Comparison of ENCODE assay signal across 11 cellular contexts in the genomic region with DNA sequence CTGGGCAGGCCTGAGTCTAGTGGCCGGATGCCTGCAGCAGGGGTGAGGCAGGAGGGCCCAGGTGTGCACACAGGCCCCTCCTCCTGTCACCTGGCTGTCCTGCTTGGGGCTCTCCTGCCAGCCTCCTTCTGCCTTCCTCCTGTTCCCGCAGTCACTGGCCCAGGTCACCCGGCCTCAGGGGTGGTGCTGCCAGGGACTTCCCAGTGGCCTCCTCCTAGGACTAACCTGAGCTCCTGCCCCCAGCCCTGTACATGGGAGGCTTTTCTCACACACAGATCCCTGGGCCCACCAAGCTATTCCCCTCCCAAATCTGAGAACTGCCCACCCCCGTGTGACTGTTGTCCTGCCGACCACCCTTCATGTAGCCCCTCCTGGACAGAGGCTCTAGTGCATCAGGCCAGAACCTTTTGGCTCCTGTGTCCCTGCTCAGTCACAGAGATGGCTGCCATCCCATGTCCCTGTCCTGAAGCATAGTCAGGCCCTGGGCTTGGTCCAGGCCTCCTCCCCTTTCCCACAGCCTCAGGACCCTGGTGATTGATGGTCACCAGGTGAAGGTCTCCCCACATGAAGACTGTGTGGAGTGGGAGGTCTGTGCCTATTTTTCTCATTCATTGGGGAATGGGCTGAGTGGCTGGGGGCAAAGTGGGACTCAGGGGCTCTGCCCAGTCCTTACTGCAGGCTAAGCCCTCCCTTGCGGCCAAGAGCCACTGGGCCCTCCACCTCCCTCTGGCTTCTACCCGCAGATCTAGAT. TPM values are rescaled to one million over a fixed set of nuclear protein-coding genes. Genes with fewer than 3 reads are reported as not detected.
A peak's percentile ranks its signal among the peaks of the same experiment; 100 is the strongest.
DNase-seq lines count a peak whose midpoint lies in the region; ATAC-seq, FAIRE-seq and TF ChIP-seq lines count a peak whose summit lies in the region.
"Had no signal": no experiment of that assay in that cellular context is flagged by ENCODE, and none has a peak within 500 bp of the region (broad histone marks: within the 10 kb centered on the region; RNA-seq: fewer than 3 reads in every experiment).

No MANE protein-coding gene starts in this region.

- TF ChIP-seq CTCF in osteocyte (IDR thresholded peaks at IDR 0.05) (no peak), gastroesophageal sphincter (IDR thresholded peaks at IDR 0.05) (no peak)

- H3K4me3 Mint-ChIP-seq in osteocyte (ENCODE audit: unreplicated experiment), result peak overlapping the region; percentile 84

- H3K4me1 ChIP-seq in effector memory CD4-positive, alpha-beta T cell (ENCODE audit: control insufficient read depth, insufficient read depth, low read length, poor library complexity, severe bottlenecking), result peaks cover 19% of the 10 kb centered on the region
- H3K4me1 ChIP-seq in gastroesophageal sphincter, result peaks cover 0 to 26% (median 17%) of the 10 kb centered on the region in 3 donors

- no peaks in the 10 kb centered on the region for H3K9me3 ChIP-seq in MG63
- H3K9me3 ChIP-seq in effector memory CD4-positive, alpha-beta T cell (ENCODE audit: control insufficient read depth, low read length), result no peaks in the 10 kb centered on the region
- H3K9me3 ChIP-seq in gastroesophageal sphincter, result no peaks in the 10 kb centered on the region

- no peaks in the 10 kb centered on the region for H3K9me3 Mint-ChIP-seq in osteocyte (ENCODE audit: unreplicated experiment)

- no peak for ATAC-seq in gastroesophageal sphincter
- ATAC-seq in GM18858 (IDR thresholded peaks at IDR 0.05; ENCODE audit: unreplicated experiment), result no peak
- ATAC-seq in HG02870 (IDR thresholded peaks at IDR 0.05; ENCODE audit: unreplicated experiment), result no peak

- H3K36me3 ChIP-seq in MG63 (no peaks in the 10 kb centered on the region), gastroesophageal sphincter (no peaks in the 10 kb centered on the region)
- no peaks in the 10 kb centered on the region for H3K36me3 ChIP-seq in effector memory CD4-positive, alpha-beta T cell (ENCODE audit: control insufficient read depth, insufficient read depth, low read length)

- FAIRE-seq in RCC 7860 (lab: Jason Lieb, UNC), result no peak

- H3K4me1 Mint-ChIP-seq in osteocyte (ENCODE audit: unreplicated experiment), result peaks cover 23% of the 10 kb centered on the region

- no peak overlapping the region for H3K27ac ChIP-seq in effector memory CD4-positive, alpha-beta T cell (ENCODE audit: insufficient read depth, low read length, poor library complexity, severe bottlenecking)
- H3K27ac ChIP-seq in gastroesophageal sphincter, result no peak overlapping the region

- no peak for TF ChIP-seq POLR2A in gastroesophageal sphincter (IDR thresholded peaks at IDR 0.05)

- peaks cover 63% of the 10 kb centered on the region for H3K27me3 Mint-ChIP-seq in osteocyte (ENCODE audit: unreplicated experiment)

- peak; percentile 13 for DNase-seq in D341Med (ENCODE audit: low spot score)
- peak; percentile 58 for DNase-seq in MG63
- DNase-seq in effector memory CD4-positive, alpha-beta T cell, result no peak
- no peak for DNase-seq in osteocyte (ENCODE audit: extremely low spot score, unreplicated experiment)
- no peak for DNase-seq in RCC 7860 (ENCODE audit: low spot score)
- DNase-seq: T-helper 9 cell had no signal

- peak overlapping the region; percentile 50 for H3K4me3 ChIP-seq in MG63
- peak overlapping the region; percentile 56 for H3K4me3 ChIP-seq in effector memory CD4-positive, alpha-beta T cell (ENCODE audit: insufficient read depth, low read depth, low read length, poor library complexity, severe bottlenecking)
- H3K4me3 ChIP-seq in gastroesophageal sphincter, result peak overlapping the region in 1 of 2 donors; percentile 51

- H3K27me3 ChIP-seq in MG63 (no peaks in the 10 kb centered on the region), gastroesophageal sphincter (peaks cover 97% of the 10 kb centered on the region)
- peaks cover 49% of the 10 kb centered on the region for H3K27me3 ChIP-seq in effector memory CD4-positive, alpha-beta T cell (replicated peaks; ENCODE audit: control insufficient read depth, insufficient read depth, low read length, poor library complexity, severe bottlenecking)

- no peaks in the 10 kb centered on the region for H3K36me3 Mint-ChIP-seq in osteocyte (ENCODE audit: unreplicated experiment)

- 90% methylated on average over 2 to 3 of the region's 7 CpGs for WGBS in gastroesophageal sphincter (ENCODE audit: low coverage in 1 of 2), 2 donors

- peak overlapping the region; percentile 89 for H3K27ac Mint-ChIP-seq in osteocyte (ENCODE audit: unreplicated experiment)

- no peak for TF ChIP-seq EP300 in gastroesophageal sphincter (IDR thresholded peaks at IDR 0.05)

RNA-seq across cellular contexts. Expression of gene ULBP1, which starts 1.1 kb away (rescaled TPM):
- total RNA-seq in MG63 (2014; rRNA removed; shearing (Covaris generic); ENCODE audit: low replicate concordance), result 1.5 and 2.5 TPM in 2 replicates
- total RNA-seq in osteocyte (10.7 and 11.5 TPM in 2 replicates), gastroesophageal sphincter (under 1 TPM in 2 of 4 donors, not detected in 2; 0.07 to 0.27 TPM)

RNA-seq across cellular contexts. Expression of gene ULBP2, which starts 20.8 kb away (rescaled TPM):
- total RNA-seq in MG63 (2014; rRNA removed; shearing (Covaris generic); ENCODE audit: low replicate concordance), result 2.2 and 7.4 TPM in 2 replicates
- 2.1 and 2.9 TPM in 2 replicates for total RNA-seq in osteocyte
- under 1 TPM in 2 of 4 donors, not detected in 2; 0.39 to 0.74 TPM for total RNA-seq in gastroesophageal sphincter

RNA-seq across cellular contexts. Expression of gene RAET1G, which starts 39.7 kb away (rescaled TPM):
- 3.2 TPM in 1 of 2 replicates, not detected in the other for total RNA-seq in MG63 (2014; rRNA removed; shearing (Covaris generic); ENCODE audit: low replicate concordance)
- total RNA-seq in osteocyte, result 0.55 and 0.73 TPM in 2 replicates
- 1 to 10 TPM in 1 of 4 donors, not detected in 3; 1.4 TPM for total RNA-seq in gastroesophageal sphincter
- total RNA-seq: H4, liver had no signal

Comparison
In these comparisons a context has a peak if more than half of its experiments do, and no peak if none do; other contexts are left out.
1. DNase-seq: peak in D341Med (single experiment) and MG63 (single experiment); none in effector memory CD4-positive, alpha-beta T cell (0 of 3), osteocyte (single experiment) and RCC 7860 (single experiment).